Comparison of ENCODE assay signal across 12 cellular contexts in genomic region chr6:85364354-85364753, GRCh38.
DNase-seq lines count a peak whose midpoint lies in the region; ATAC-seq and TF ChIP-seq lines count a peak whose summit lies in the region.
"Had no signal": no experiment of that assay in that cellular context is flagged by ENCODE, and none has a peak within 500 bp of the region (broad histone marks: within the 10 kb centered on the region; RNA-seq: fewer than 3 reads in every experiment).

No MANE protein-coding gene starts in this region.

- H3K27me3 ChIP-seq in RWPE2 (ENCODE audit: insufficient read depth, poor library complexity, severe bottlenecking) (no peaks in the 10 kb centered on the region), foreskin keratinocyte (no peaks in the 10 kb centered on the region), uterus (no peaks in the 10 kb centered on the region)

- peak overlapping the region; percentile 86 for H3K27ac ChIP-seq in RWPE2 (ENCODE audit: poor library complexity, severe bottlenecking)
- H3K27ac ChIP-seq in foreskin keratinocyte: peak overlapping the region; percentile 57
- no peak overlapping the region for H3K27ac ChIP-seq in uterus

- peak; percentile 16 for DNase-seq in GM04503 (ENCODE audit: low read depth)
- DNase-seq in RWPE2 (ENCODE audit: low spot score): peak; percentile 68
- peak; percentile 70 to 86 for DNase-seq in foreskin keratinocyte
- no peak for DNase-seq in uterus
- DNase-seq in stimulated activated naive CD4-positive, alpha-beta T cell treated with Interleukin-2 at 50 U/mL for 16 hours (lab: John Stamatoyannopoulos, UW): no peak
- DNase-seq in NCI-H1417 (lab: John Stamatoyannopoulos, UW): no peak
- DNase-seq: DND-41; head of caudate nucleus; naive thymus-derived CD8-positive, alpha-beta T cell; NCI-H510A treated with DMSO at 0.1 percent for 48 hours had no signal

- intact Hi-C loops in uterus (cut with DNase I; ENCODE audit: low total_unique reads): no loop called here

- TF ChIP-seq POLR2A in uterus (IDR thresholded peaks at IDR 0.05): no peak

- H3K4me3 ChIP-seq in RWPE2 (ENCODE audit: severe bottlenecking): no peak overlapping the region
- H3K4me3 ChIP-seq in uterus: no peak overlapping the region

- peaks cover 28% of the 10 kb centered on the region for H3K4me1 ChIP-seq in RWPE2 (ENCODE audit: insufficient read depth, poor library complexity, severe bottlenecking)
- H3K4me1 ChIP-seq in foreskin keratinocyte: peaks cover 30% of the 10 kb centered on the region
- H3K4me1 ChIP-seq in uterus: peaks cover 0 to 5% of the 10 kb centered on the region in 2 donors

- no peaks in the 10 kb centered on the region for H3K9me3 ChIP-seq in RWPE2 (ENCODE audit: severe bottlenecking)
- H3K9me3 ChIP-seq in uterus: no peaks in the 10 kb centered on the region

- TF ChIP-seq CTCF in RWPE2 (IDR thresholded peaks at IDR 0.05; ENCODE audit: poor library complexity, severe bottlenecking): no peak
- TF ChIP-seq CTCF in foreskin keratinocyte (conservative IDR thresholded peaks at IDR 0.05): no peak
- TF ChIP-seq CTCF in uterus (IDR thresholded peaks at IDR 0.05): no peak

- no peaks in the 10 kb centered on the region for H3K36me3 ChIP-seq in RWPE2 (ENCODE audit: low read depth)
- H3K36me3 ChIP-seq in uterus: no peaks in the 10 kb centered on the region

- ATAC-seq in HG02798 (IDR thresholded peaks at IDR 0.05; ENCODE audit: poor library complexity, unreplicated experiment) (peak; percentile 61), RWPE2 (ENCODE audit: low read depth) (peak; percentile 88), foreskin keratinocyte (peak; percentile 89), GM18511 (IDR thresholded peaks at IDR 0.05; ENCODE audit: unreplicated experiment) (no peak)
- ATAC-seq: naive thymus-derived CD8-positive, alpha-beta T cell had no signal

Comparison
In these comparisons a context has a peak if more than half of its experiments do, and no peak if none do; other contexts are left out.
1. DNase-seq: peak in GM04503 (single experiment), RWPE2 (single experiment) and foreskin keratinocyte (2 of 2); none in uterus (0 of 2), stimulated activated naive CD4-positive, alpha-beta T cell treated with Interleukin-2 at 50 U/mL for 16 hours (single experiment) and NCI-H1417 (0 of 3).
2. H3K27ac ChIP-seq: peak in RWPE2 (single experiment) and foreskin keratinocyte (single experiment); none in uterus (0 of 2).